In the genomic region with DNA sequence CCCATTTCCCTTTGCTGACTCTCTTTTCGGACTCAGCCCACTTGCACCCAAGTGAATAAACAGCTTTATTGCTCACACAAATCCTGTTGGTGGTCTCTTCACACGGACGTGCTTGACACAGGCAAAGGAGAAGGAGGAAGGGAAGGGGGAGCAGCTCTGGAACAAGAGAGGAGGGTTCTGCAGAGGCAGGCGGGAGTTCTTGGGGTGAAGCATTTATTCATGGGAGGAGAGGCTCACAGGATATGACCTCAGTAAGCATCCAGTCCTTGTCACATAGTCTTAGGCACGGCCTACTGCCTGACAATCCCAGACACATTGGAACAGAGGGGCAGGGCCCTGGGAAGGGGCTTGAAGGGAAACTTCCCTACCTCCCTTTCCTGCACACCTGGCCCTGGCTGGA, we compare ENCODE assay signal across 16 cellular contexts.
DNase-seq lines count a peak whose midpoint lies in the region; ATAC-seq and TF ChIP-seq lines count a peak whose summit lies in the region.
"Had no signal": no experiment of that assay in that cellular context is flagged by ENCODE, and none has a peak within 500 bp of the region (broad histone marks: within the 10 kb centered on the region; RNA-seq: fewer than 3 reads in every experiment).

No MANE protein-coding gene starts in this region.

- no peaks in the 10 kb centered on the region for H3K9me3 Mint-ChIP-seq in activated CD4-positive, alpha-beta T cell treated with anti-CD3 and anti-CD28 coated beads for 36 hours (ENCODE audit: low read depth)
- no peaks in the 10 kb centered on the region for H3K9me3 Mint-ChIP-seq in endodermal cell
- H3K9me3 Mint-ChIP-seq in neural progenitor cell: no peaks in the 10 kb centered on the region

- H3K27me3 Mint-ChIP-seq in activated CD4-positive, alpha-beta T cell treated with anti-CD3 and anti-CD28 coated beads for 36 hours: peaks cover 2% of the 10 kb centered on the region
- H3K27me3 Mint-ChIP-seq in endodermal cell (ENCODE audit: insufficient read depth) (peaks cover 31% of the 10 kb centered on the region), neural progenitor cell (ENCODE audit: insufficient read depth, low read depth) (peaks cover 7% of the 10 kb centered on the region)

- DNase-seq in activated CD4-positive, alpha-beta T cell treated with anti-CD3 and anti-CD28 coated beads for 1 hour: peak; percentile 4
- no peak for DNase-seq in activated CD4-positive, alpha-beta T cell treated with anti-CD3 and anti-CD28 coated beads for 36 hours
- DNase-seq in endodermal cell (peak; percentile 43), neural progenitor cell (ENCODE audit: low spot score) (no peak), HK-2 (ENCODE audit: unreplicated experiment) (no peak), DMS79 treated with DMSO at 0.1 percent for 48 hours (lab: John Stamatoyannopoulos, UW) (no peak)
- DNase-seq: DMS 273 treated with DMSO at 0.1 percent for 48 hours, H7, NCI-H1092, NCI-H1694 treated with DMSO at 0.1 percent for 48 hours, NCI-H69, Right ventricle myocardium superior had no signal

- H3K79me2 ChIP-seq in neural progenitor cell (ENCODE audit: low read depth): no peaks in the 10 kb centered on the region

- ATAC-seq in activated CD4-positive, alpha-beta T cell treated with anti-CD3 and anti-CD28 coated beads for 36 hours: no peak
- ATAC-seq in HG03097 (IDR thresholded peaks at IDR 0.05; ENCODE audit: low FRiP score, unreplicated experiment): no peak
- ATAC-seq in GM18909 (IDR thresholded peaks at IDR 0.05; ENCODE audit: poor library complexity, unreplicated experiment): no peak
- ATAC-seq: Panc1 had no signal

- H2AFZ ChIP-seq in neural progenitor cell (replicated peaks): no peak overlapping the region

- H3K27me3 ChIP-seq in endodermal cell (ENCODE audit: control insufficient read depth, insufficient read depth, low read length, poor library complexity, severe bottlenecking) (no peaks in the 10 kb centered on the region), neural progenitor cell (no peaks in the 10 kb centered on the region)

- H3K36me3 Mint-ChIP-seq in activated CD4-positive, alpha-beta T cell treated with anti-CD3 and anti-CD28 coated beads for 36 hours (ENCODE audit: low read depth): no peaks in the 10 kb centered on the region
- H3K36me3 Mint-ChIP-seq in endodermal cell (ENCODE audit: low read depth): no peaks in the 10 kb centered on the region
- no peaks in the 10 kb centered on the region for H3K36me3 Mint-ChIP-seq in neural progenitor cell

- no peak overlapping the region for H3K9ac ChIP-seq in endodermal cell (ENCODE audit: extremely low read depth, low read length, poor library complexity, severe bottlenecking)
- no peak overlapping the region for H3K9ac ChIP-seq in neural progenitor cell

- no peak overlapping the region for H3K4me3 Mint-ChIP-seq in activated CD4-positive, alpha-beta T cell treated with anti-CD3 and anti-CD28 coated beads for 36 hours
- H3K4me3 Mint-ChIP-seq in endodermal cell: no peak overlapping the region
- no peak overlapping the region for H3K4me3 Mint-ChIP-seq in neural progenitor cell

- H3K4me3 ChIP-seq in endodermal cell (ENCODE audit: low read length) (no peak overlapping the region), neural progenitor cell (no peak overlapping the region)

- H3K27ac Mint-ChIP-seq in activated CD4-positive, alpha-beta T cell treated with anti-CD3 and anti-CD28 coated beads for 36 hours: no peak overlapping the region
- H3K27ac Mint-ChIP-seq in endodermal cell (no peak overlapping the region), neural progenitor cell (peak overlapping the region; percentile 52)

- peaks cover 9% of the 10 kb centered on the region for H3F3A ChIP-seq in neural progenitor cell (ENCODE audit: low read depth)

- H3K27ac ChIP-seq in endodermal cell (ENCODE audit: low read depth, low read length) (no peak overlapping the region), neural progenitor cell (no peak overlapping the region)
- H3K27ac ChIP-seq: 22Rv1 had no signal

- no peaks in the 10 kb centered on the region for H3K4me1 Mint-ChIP-seq in activated CD4-positive, alpha-beta T cell treated with anti-CD3 and anti-CD28 coated beads for 36 hours
- H3K4me1 Mint-ChIP-seq in endodermal cell (peaks cover 44% of the 10 kb centered on the region), neural progenitor cell (peaks cover 58% of the 10 kb centered on the region)

- TF ChIP-seq CTCF in endodermal cell (conservative IDR thresholded peaks at IDR 0.05): no peak
- TF ChIP-seq CTCF in neural progenitor cell (IDR thresholded peaks at IDR 0.05): no peak

- no peaks in the 10 kb centered on the region for H3K36me3 ChIP-seq in endodermal cell (ENCODE audit: control insufficient read depth, insufficient read depth, low read length)
- H3K36me3 ChIP-seq in neural progenitor cell: no peaks in the 10 kb centered on the region

- H4K20me1 ChIP-seq in neural progenitor cell (ENCODE audit: low read depth): no peaks in the 10 kb centered on the region

- intact Hi-C loops in activated CD4-positive, alpha-beta T cell treated with anti-CD3 and anti-CD28 coated beads for 36 hours (cut with DNase I, micrococcal nuclease): no loop called here

- H3K4me1 ChIP-seq in endodermal cell (ENCODE audit: control insufficient read depth, insufficient read depth, low read length) (peaks cover 14% of the 10 kb centered on the region), neural progenitor cell (peaks cover 17% of the 10 kb centered on the region)

- CTCF ChIA-PET in activated CD4-positive, alpha-beta T cell treated with anti-CD3 and anti-CD28 coated beads for 36 hours (lab: Charles Lee): interaction anchor here (1.4 kb wide), 1 partner anchor 21 kb away, joined by 4 read pairs; no protein-coding TSS in a partner anchor

- H3K9me3 ChIP-seq in endodermal cell (ENCODE audit: control insufficient read depth, low read length) (no peaks in the 10 kb centered on the region), neural progenitor cell (ENCODE audit: low read depth) (no peaks in the 10 kb centered on the region)

- WGBS in endodermal cell (ENCODE audit: insufficient coverage in 1 of 2, insufficient read length in 1 of 2), 2 experiments: 81 to 87% methylated on average over 4 to 5 of the region's 5 CpGs

- POLR2A ChIA-PET in activated CD4-positive, alpha-beta T cell treated with anti-CD3 and anti-CD28 coated beads for 36 hours (lab: Charles Lee): no interaction called here

- H3K4me2 ChIP-seq in neural progenitor cell: no peak overlapping the region

Comparison
In these comparisons a context has a peak if more than half of its experiments do, and no peak if none do; other contexts are left out.
1. DNase-seq: peak in activated CD4-positive, alpha-beta T cell treated with anti-CD3 and anti-CD28 coated beads for 1 hour (single experiment) and endodermal cell (single experiment); none in activated CD4-positive, alpha-beta T cell treated with anti-CD3 and anti-CD28 coated beads for 36 hours (single experiment), neural progenitor cell (single experiment), HK-2 (single experiment) and DMS79 treated with DMSO at 0.1 percent for 48 hours (single experiment).